ENCODE assay signal across 11 cellular contexts in the genomic region with DNA sequence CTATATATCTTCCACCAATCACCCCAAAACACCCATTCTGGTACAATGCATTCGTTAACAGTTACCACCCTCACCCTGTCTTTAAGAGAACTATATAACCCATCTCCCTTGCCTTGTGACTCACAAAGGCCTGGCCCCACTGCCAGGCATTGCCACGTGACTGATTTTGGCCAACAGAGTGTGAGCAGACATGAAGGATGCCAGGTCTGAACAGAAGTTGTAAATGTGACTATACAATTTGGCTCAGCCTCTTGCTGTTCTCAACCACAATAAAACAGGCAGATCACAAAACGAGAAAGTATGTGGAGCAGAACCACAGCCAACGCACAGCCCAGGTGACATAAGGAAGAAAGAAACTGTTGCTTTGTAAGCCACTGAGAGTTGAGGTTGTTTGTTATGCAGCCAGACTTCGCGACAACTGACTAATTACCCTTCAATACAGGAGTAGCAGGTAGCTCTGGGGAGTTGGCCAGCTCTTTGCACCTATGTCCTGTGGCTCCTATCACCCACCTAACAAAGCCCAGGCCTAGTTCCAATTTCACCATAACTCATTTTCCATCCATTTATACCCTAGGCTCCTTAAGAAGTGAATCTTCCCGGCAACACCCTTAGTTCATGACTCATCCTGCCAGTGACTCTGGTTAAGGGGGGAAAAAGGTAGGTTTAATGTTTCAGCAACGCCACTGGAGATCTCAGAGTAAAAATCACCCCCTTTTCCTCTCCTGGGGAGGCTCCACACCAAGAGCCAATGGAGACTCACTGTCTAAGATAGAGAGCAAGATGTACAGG. TPM values are rescaled to one million over a fixed set of nuclear protein-coding genes. Genes with fewer than 3 reads are reported as not detected.
DNase-seq lines count a peak whose midpoint lies in the region; ATAC-seq and TF ChIP-seq lines count a peak whose summit lies in the region.
"Had no signal": no experiment of that assay in that cellular context is flagged by ENCODE, and none has a peak within 500 bp of the region (broad histone marks: within the 10 kb centered on the region; RNA-seq: fewer than 3 reads in every experiment).

No MANE protein-coding gene starts in this region.

- no peaks in the 10 kb centered on the region for H3K27me3 ChIP-seq in fibroblast of lung (ENCODE audit: control insufficient read depth, insufficient read depth, low read length)

- H3K9me3 Mint-ChIP-seq in activated CD8-positive, alpha-beta memory T cell treated with anti-CD3 and anti-CD28 coated beads, Interleukin-2, amount 10 ng/mL, durations not matched to agents 7 days and 5 days (ENCODE audit: low read depth): no peaks in the 10 kb centered on the region

- H3K27me3 Mint-ChIP-seq in activated CD8-positive, alpha-beta memory T cell treated with anti-CD3 and anti-CD28 coated beads, Interleukin-2, amount 10 ng/mL, durations not matched to agents 7 days and 5 days: peaks cover 18% of the 10 kb centered on the region

- H3K27ac Mint-ChIP-seq in activated CD8-positive, alpha-beta memory T cell treated with anti-CD3 and anti-CD28 coated beads, Interleukin-2, amount 10 ng/mL, durations not matched to agents 7 days and 5 days: no peak overlapping the region

- H3K27ac ChIP-seq in fibroblast of lung (ENCODE audit: insufficient read depth, low read length): no peak overlapping the region
- H3K27ac ChIP-seq: SK-N-MC had no signal

- H4K20me1 ChIP-seq in fibroblast of lung (ENCODE audit: control insufficient read depth, extremely low read depth, insufficient read depth, low read length): no peaks in the 10 kb centered on the region

- DNase-seq in activated CD8-positive, alpha-beta memory T cell treated with anti-CD3 and anti-CD28 coated beads, Interleukin-2, amount 10 ng/mL, durations not matched to agents 7 days and 5 days: peak; percentile 41
- no peak for DNase-seq in activated CD8-positive, alpha-beta memory T cell treated with anti-CD3 and anti-CD28 coated beads, Interleukin-2, amount 50 U/mL, for 4 hours
- peak; percentile 27 for DNase-seq in NCI-H69 (lab: John Stamatoyannopoulos, UW)
- peak; percentile 8 to 54 for DNase-seq in fibroblast of lung (ENCODE audit: low read depth in 2 of 2)
- DNase-seq in superior temporal gyrus (ENCODE audit: extremely low spot score): peak; percentile 60
- no peak for DNase-seq in GM03348 (ENCODE audit: low spot score)
- DNase-seq: ACHN, NCI-H510A had no signal

- no peaks in the 10 kb centered on the region for H3K36me3 ChIP-seq in fibroblast of lung (ENCODE audit: control insufficient read depth, insufficient read depth, low read length)

- no peaks in the 10 kb centered on the region for H3K36me3 Mint-ChIP-seq in activated CD8-positive, alpha-beta memory T cell treated with anti-CD3 and anti-CD28 coated beads, Interleukin-2, amount 10 ng/mL, durations not matched to agents 7 days and 5 days

- no peak overlapping the region for H3K4me2 ChIP-seq in fibroblast of lung (ENCODE audit: extremely low read depth, insufficient read depth, low read length)

- TF ChIP-seq CTCF in fibroblast of lung (conservative IDR thresholded peaks at IDR 0.05 in 1 of 2, IDR thresholded peaks at IDR 0.05 in 1 of 2; ENCODE audit: low read depth in 1 of 2, low read length in 2 of 2): no peak

- no peaks in the 10 kb centered on the region for H3K9me3 ChIP-seq in fibroblast of lung (ENCODE audit: control insufficient read depth, insufficient read depth, low read depth, low read length)

- no peak overlapping the region for H2AFZ ChIP-seq in fibroblast of lung (ENCODE audit: low read length)

- H3K4me3 Mint-ChIP-seq in activated CD8-positive, alpha-beta memory T cell treated with anti-CD3 and anti-CD28 coated beads, Interleukin-2, amount 10 ng/mL, durations not matched to agents 7 days and 5 days: no peak overlapping the region

- H3K9ac ChIP-seq in fibroblast of lung (ENCODE audit: insufficient read depth, low read length): no peak overlapping the region

- H3K79me2 ChIP-seq in fibroblast of lung (ENCODE audit: control insufficient read depth, insufficient read depth, low read length): no peaks in the 10 kb centered on the region

- peaks cover 29% of the 10 kb centered on the region for H3K4me1 Mint-ChIP-seq in activated CD8-positive, alpha-beta memory T cell treated with anti-CD3 and anti-CD28 coated beads, Interleukin-2, amount 10 ng/mL, durations not matched to agents 7 days and 5 days

- peaks cover 2% of the 10 kb centered on the region for H3K4me1 ChIP-seq in fibroblast of lung (ENCODE audit: control insufficient read depth, extremely low read depth, insufficient read depth, low read length)

- peak; percentile 40 for ATAC-seq in activated CD8-positive, alpha-beta memory T cell treated with anti-CD3 and anti-CD28 coated beads, Interleukin-2, amount 10 ng/mL, durations not matched to agents 7 days and 5 days
- ATAC-seq in HG03045 (IDR thresholded peaks at IDR 0.05; ENCODE audit: unreplicated experiment): no peak
- ATAC-seq in HG02970 (IDR thresholded peaks at IDR 0.05; ENCODE audit: low FRiP score, unreplicated experiment): no peak

- CTCF ChIA-PET in activated CD8-positive, alpha-beta memory T cell treated with anti-CD3 and anti-CD28 coated beads, Interleukin-2, amount 10 ng/mL, durations not matched to agents 7 days and 5 days (lab: Charles Lee): no interaction called here

- H3K4me3 ChIP-seq in fibroblast of lung (replicated peaks in 1 of 4; ENCODE audit: control extremely low read depth in 1 of 4, insufficient read depth in 1 of 4, low read depth in 3 of 4, low read length in 4 of 4): no peak overlapping the region
- H3K4me3 ChIP-seq: SK-N-MC had no signal

RNA-seq across cellular contexts. Expression of gene GALNT18, which starts 53.7 kb away (rescaled TPM):
- under 1 TPM; 0.32 to 0.70 TPM for total RNA-seq in activated CD8-positive, alpha-beta memory T cell treated with anti-CD3 and anti-CD28 coated beads, Interleukin-2, amount 10 ng/mL, durations not matched to agents 7 days and 5 days
- total RNA-seq in fibroblast of lung: 9.5 and 19.3 TPM in 2 replicates
- 0.50 and 4.0 TPM in 2 replicates for polyA plus RNA-seq in fibroblast of lung
- polyA plus RNA-seq in fibroblast of lung (2012): 0.35 and 4.8 TPM in 2 replicates
- polyA minus RNA-seq in fibroblast of lung (ENCODE audit: low replicate concordance): 0.27 and 8.2 TPM in 2 replicates

Comparison
In these comparisons a context has a peak if more than half of its experiments do, and no peak if none do; other contexts are left out.
1. DNase-seq: peak in activated CD8-positive, alpha-beta memory T cell treated with anti-CD3 and anti-CD28 coated beads, Interleukin-2, amount 10 ng/mL, durations not matched to agents 7 days and 5 days (single experiment), NCI-H69 (single experiment), fibroblast of lung (2 of 2) and superior temporal gyrus (single experiment); none in activated CD8-positive, alpha-beta memory T cell treated with anti-CD3 and anti-CD28 coated beads, Interleukin-2, amount 50 U/mL, for 4 hours (single experiment) and GM03348 (single experiment).